In the genomic region with DNA sequence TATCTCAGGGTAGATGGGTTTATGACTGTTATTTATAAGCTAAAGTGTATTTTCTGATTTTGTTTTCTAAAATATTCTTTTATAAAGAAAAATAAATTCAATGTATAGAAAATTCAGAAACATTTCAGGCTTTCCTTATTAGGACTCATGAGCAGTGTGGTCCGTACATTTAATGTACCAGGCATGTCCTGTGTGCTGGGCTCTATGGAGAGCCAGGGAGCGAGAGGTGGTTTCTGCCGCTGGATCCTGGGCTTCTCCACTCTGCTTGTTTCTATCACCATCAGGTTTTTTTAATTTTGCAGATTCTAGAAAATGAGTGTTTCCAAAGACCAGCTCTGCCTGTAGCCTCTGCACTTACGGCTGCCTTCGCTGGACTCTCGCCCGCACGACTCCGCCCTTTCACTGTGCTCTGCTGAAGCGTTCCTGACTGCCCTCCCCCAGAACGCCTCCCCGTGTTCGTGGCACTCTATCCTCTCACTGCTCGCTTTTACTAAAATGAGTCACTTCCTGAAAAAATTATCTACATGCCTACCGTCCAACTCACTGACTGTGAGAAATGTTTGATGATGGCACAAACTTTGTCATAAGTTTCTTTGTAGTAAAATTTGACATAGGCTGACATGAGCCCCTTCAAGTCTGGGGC, we compare ENCODE assay signal across 1 cellular context.
A peak's percentile ranks its signal among the peaks of the same experiment; 100 is the strongest.
TF ChIP-seq lines count a peak whose summit lies in the region.

No MANE protein-coding gene starts in this region.

TF ChIP-seq in IMR-90, 13 proteins besides CTCF, POLR2A, EP300 and RAD21:
- TF ChIP-seq SMC3 (IDR thresholded peaks at IDR 0.05; ENCODE audit: low read depth, low read length) (no peak), CHD1 (IDR thresholded peaks at IDR 0.05; ENCODE audit: low read depth, low read length) (no peak), MAZ (IDR thresholded peaks at IDR 0.05; ENCODE audit: borderline replicate concordance, low read depth, low read length) (peak; percentile 74; the same call in 1 of the 2 replicates), MXI1 (IDR thresholded peaks at IDR 0.05; ENCODE audit: borderline replicate concordance, low read depth, low read length) (peak; percentile 39; the same call in 1 of the 2 replicates), BHLHE40 (IDR thresholded peaks at IDR 0.05; ENCODE audit: low read depth, low read length) (0 out of 2 replicates have a peak, but pooled peaks have one; percentile 19), MAFK (IDR thresholded peaks at IDR 0.05; ENCODE audit: low read depth, low read length) (no peak), FOS (IDR thresholded peaks at IDR 0.05; ENCODE audit: low read depth, low read length) (peak; percentile 87), NFE2L2 (IDR thresholded peaks at IDR 0.05; ENCODE audit: low read depth, low read length) (no peak), RCOR1 (IDR thresholded peaks at IDR 0.05; ENCODE audit: insufficient replicate concordance, low read length) (no peak), CEBPB (IDR thresholded peaks at IDR 0.05; ENCODE audit: low read depth, low read length) (peak; percentile 23; the same call in 1 of the 2 replicates), RFX5 (IDR thresholded peaks at IDR 0.05; ENCODE audit: low read depth, low read length) (no peak)
- TF ChIP-seq, protein P1, sequence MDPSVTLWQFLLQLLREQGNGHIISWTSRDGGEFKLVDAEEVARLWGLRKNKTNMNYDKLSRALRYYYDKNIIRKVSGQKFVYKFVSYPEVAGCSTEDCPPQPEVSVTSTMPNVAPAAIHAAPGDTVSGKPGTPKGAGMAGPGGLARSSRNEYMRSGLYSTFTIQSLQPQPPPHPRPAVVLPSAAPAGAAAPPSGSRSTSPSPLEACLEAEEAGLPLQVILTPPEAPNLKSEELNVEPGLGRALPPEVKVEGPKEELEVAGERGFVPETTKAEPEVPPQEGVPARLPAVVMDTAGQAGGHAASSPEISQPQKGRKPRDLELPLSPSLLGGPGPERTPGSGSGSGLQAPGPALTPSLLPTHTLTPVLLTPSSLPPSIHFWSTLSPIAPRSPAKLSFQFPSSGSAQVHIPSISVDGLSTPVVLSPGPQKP (IDR thresholded peaks at IDR 0.05; ENCODE audit: borderline replicate concordance, low read depth, low read length) = no peak
- TF ChIP-seq, protein P2, sequence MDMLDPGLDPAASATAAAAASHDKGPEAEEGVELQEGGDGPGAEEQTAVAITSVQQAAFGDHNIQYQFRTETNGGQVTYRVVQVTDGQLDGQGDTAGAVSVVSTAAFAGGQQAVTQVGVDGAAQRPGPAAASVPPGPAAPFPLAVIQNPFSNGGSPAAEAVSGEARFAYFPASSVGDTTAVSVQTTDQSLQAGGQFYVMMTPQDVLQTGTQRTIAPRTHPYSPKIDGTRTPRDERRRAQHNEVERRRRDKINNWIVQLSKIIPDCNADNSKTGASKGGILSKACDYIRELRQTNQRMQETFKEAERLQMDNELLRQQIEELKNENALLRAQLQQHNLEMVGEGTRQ (IDR thresholded peaks at IDR 0.05; ENCODE audit: low read depth, low read length) = no peak
